Comparison of ENCODE assay signal across 9 cellular contexts in genomic region chr14:92515510-92516343, GRCh38. TPM values are rescaled to one million over a fixed set of nuclear protein-coding genes. Genes with fewer than 3 reads are reported as not detected.
DNase-seq lines count a peak whose midpoint lies in the region; ATAC-seq and TF ChIP-seq lines count a peak whose summit lies in the region.
"Had no signal": no experiment of that assay in that cellular context is flagged by ENCODE, and none has a peak within 500 bp of the region (broad histone marks: within the 10 kb centered on the region; RNA-seq: fewer than 3 reads in every experiment).

No MANE protein-coding gene starts in this region.

- no peaks in the 10 kb centered on the region for H3K36me3 ChIP-seq in CD4-positive, alpha-beta memory T cell (ENCODE audit: insufficient read depth, low read length)
- no peaks in the 10 kb centered on the region for H3K36me3 ChIP-seq in osteoblast (ENCODE audit: insufficient read depth, low read length)

- no peaks in the 10 kb centered on the region for H3K9me3 ChIP-seq in CD4-positive, alpha-beta memory T cell (ENCODE audit: control insufficient read depth in 1 of 2, low read length in 2 of 2)
- H3K9me3 ChIP-seq in osteoblast (ENCODE audit: low read depth, low read length): no peaks in the 10 kb centered on the region

- H4K20me1 ChIP-seq in osteoblast (ENCODE audit: insufficient read depth, low read length): peaks cover 48% of the 10 kb centered on the region

- peaks cover 70% of the 10 kb centered on the region for H3K79me2 ChIP-seq in osteoblast (ENCODE audit: insufficient read depth, low read length)

- H3K27ac ChIP-seq in CD4-positive, alpha-beta memory T cell (ENCODE audit: low read depth, low read length): no peak overlapping the region
- no peak overlapping the region for H3K27ac ChIP-seq in osteoblast (ENCODE audit: low read depth, low read length)

- intact Hi-C loops in CD4-positive, alpha-beta memory T cell (cut with micrococcal nuclease): loop anchor here (5.0 kb wide), 1 partner anchor 72 kb away; no protein-coding TSS in a partner anchor

- no peaks in the 10 kb centered on the region for H3K9me3 Mint-ChIP-seq in CD4-positive, alpha-beta memory T cell
- no peaks in the 10 kb centered on the region for H3K9me3 Mint-ChIP-seq in central memory CD8-positive, alpha-beta T cell

- H3K27me3 Mint-ChIP-seq in CD4-positive, alpha-beta memory T cell: peaks cover 0 to 2% of the 10 kb centered on the region in 2 donors
- no peaks in the 10 kb centered on the region for H3K27me3 Mint-ChIP-seq in central memory CD8-positive, alpha-beta T cell

- H2AFZ ChIP-seq in osteoblast (ENCODE audit: low read length): no peak overlapping the region

- H3K4me2 ChIP-seq in osteoblast (ENCODE audit: insufficient read depth, low read length): peak overlapping the region; percentile 85

- POLR2A ChIA-PET in CD4-positive, alpha-beta memory T cell (lab: Charles Lee; ENCODE audit: partially characterized antibody): no interaction called here

- H3K4me1 ChIP-seq in CD4-positive, alpha-beta memory T cell (ENCODE audit: insufficient read depth, low read length): peaks cover 32% of the 10 kb centered on the region
- peaks cover 24% of the 10 kb centered on the region for H3K4me1 ChIP-seq in osteoblast (ENCODE audit: insufficient read depth, low read length)

- CTCF ChIA-PET in CD4-positive, alpha-beta memory T cell (lab: Charles Lee; ENCODE audit: partially characterized antibody): no interaction called here

- H3K27ac Mint-ChIP-seq in CD4-positive, alpha-beta memory T cell: peak overlapping the region in 6 of 7 donors; percentile 17 to 76 (median 25)
- H3K27ac Mint-ChIP-seq in central memory CD8-positive, alpha-beta T cell (ENCODE audit: low read depth): peak overlapping the region; percentile 70

- no peak for DNase-seq in CD4-positive, alpha-beta memory T cell
- peak; percentile 10 for DNase-seq in KG1 (lab: John Stamatoyannopoulos, UW)
- DNase-seq in central memory CD8-positive, alpha-beta T cell (ENCODE audit: low spot score in 2 of 2): no peak
- DNase-seq in osteoblast (ENCODE audit: insufficient read length, low spot score, missing footprints): peak; percentile 79
- no peak for DNase-seq in ureter (ENCODE audit: low spot score)
- DNase-seq in activated CD4-positive, alpha-beta T cell treated with anti-CD3 and anti-CD28 coated beads for 4 hours: no peak
- no peak for DNase-seq in NCI-H2171 (lab: John Stamatoyannopoulos, UW)

- H3K4me1 Mint-ChIP-seq in CD4-positive, alpha-beta memory T cell: peaks cover 19 to 49% (median 33%) of the 10 kb centered on the region in 4 donors
- H3K4me1 Mint-ChIP-seq in central memory CD8-positive, alpha-beta T cell: peaks cover 61% of the 10 kb centered on the region

- H3K4me3 ChIP-seq in CD4-positive, alpha-beta memory T cell (ENCODE audit: low read length in 2 of 2): no peak overlapping the region
- no peak overlapping the region for H3K4me3 ChIP-seq in osteoblast (ENCODE audit: insufficient read depth, low read length)

- TF ChIP-seq CTCF in osteoblast (IDR thresholded peaks at IDR 0.05; ENCODE audit: extremely low read depth, low read depth, low read length): no peak

- no peak for ATAC-seq in central memory CD8-positive, alpha-beta T cell (replicated peaks; ENCODE audit: extremely low read depth, poor library complexity, severe bottlenecking)
- ATAC-seq in GM18867 (IDR thresholded peaks at IDR 0.05; ENCODE audit: unreplicated experiment): no peak

- H3K36me3 Mint-ChIP-seq in CD4-positive, alpha-beta memory T cell: no peaks in the 10 kb centered on the region
- H3K36me3 Mint-ChIP-seq in central memory CD8-positive, alpha-beta T cell (ENCODE audit: insufficient read depth): peaks cover 4% of the 10 kb centered on the region

- no peaks in the 10 kb centered on the region for H3K27me3 ChIP-seq in CD4-positive, alpha-beta memory T cell (ENCODE audit: insufficient read depth, low read length)
- H3K27me3 ChIP-seq in osteoblast (ENCODE audit: insufficient read depth, low read length): no peaks in the 10 kb centered on the region

- H3K4me3 Mint-ChIP-seq in CD4-positive, alpha-beta memory T cell: peak overlapping the region in 7 of 8 donors; percentile 33 to 74 (median 69)
- H3K4me3 Mint-ChIP-seq in central memory CD8-positive, alpha-beta T cell: peak overlapping the region; percentile 81

RNA-seq across cellular contexts. Expression of gene RIN3, which starts 2.1 kb away (rescaled TPM):
- total RNA-seq in CD4-positive, alpha-beta memory T cell: 10 to 100 TPM; 66.9 to 74.9 TPM
- polyA plus RNA-seq in CD4-positive, alpha-beta memory T cell: 10 to 100 TPM in 1 of 2 donors, 1 to 10 TPM in 1; 4.0 to 25.0 TPM
- 7.6 and 10.3 TPM in 2 replicates for total RNA-seq in osteoblast
- total RNA-seq in ureter: 27.3 TPM
- total RNA-seq: HT-29 had no signal

Comparison
In these comparisons a context has a peak if more than half of its experiments do, and no peak if none do; other contexts are left out.
1. DNase-seq: peak in KG1 (single experiment) and osteoblast (single experiment); none in CD4-positive, alpha-beta memory T cell (0 of 5), central memory CD8-positive, alpha-beta T cell (0 of 2), ureter (single experiment), activated CD4-positive, alpha-beta T cell treated with anti-CD3 and anti-CD28 coated beads for 4 hours (0 of 2) and NCI-H2171 (single experiment).